Comparison of ENCODE assay signal across 10 cellular contexts in genomic region chr3:171813897-171814460, GRCh38. TPM values are rescaled to one million over a fixed set of nuclear protein-coding genes. Genes with fewer than 3 reads are reported as not detected.
A peak's percentile ranks its signal among the peaks of the same experiment; 100 is the strongest.
DNase-seq lines count a peak whose midpoint lies in the region; ATAC-seq lines count a peak whose summit lies in the region.
"Had no signal": no experiment of that assay in that cellular context is flagged by ENCODE, and none has a peak within 500 bp of the region (broad histone marks: within the 10 kb centered on the region; RNA-seq: fewer than 3 reads in every experiment).

No MANE protein-coding gene starts in this region.

- no peaks in the 10 kb centered on the region for H3K27me3 ChIP-seq in Karpas-422 (ENCODE audit: low read length)
- H3K27me3 ChIP-seq: heart right ventricle had no signal

- H3K4me3 ChIP-seq in Karpas-422 (ENCODE audit: low read length), result no peak overlapping the region
- H3K4me3 ChIP-seq: heart right ventricle had no signal

- no peaks in the 10 kb centered on the region for H3K36me3 ChIP-seq in Karpas-422 (ENCODE audit: insufficient read depth, low read length)
- H3K36me3 ChIP-seq: heart right ventricle had no signal

- no peaks in the 10 kb centered on the region for H3K9me3 Mint-ChIP-seq in activated naive CD4-positive, alpha-beta T cell treated with anti-CD3 and anti-CD28 coated beads, Interleukin-2, amount 50 U/mL, for 24 hours
- H3K9me3 Mint-ChIP-seq in stimulated activated naive B cell treated with anti-CD40 and anti-IgM and Interleukin-4, amounts not matched to agents 10 μg/mL and 1 μg/mL and 100 μg/mL, for 72 hours, result no peaks in the 10 kb centered on the region
- H3K9me3 Mint-ChIP-seq: CD4-positive, alpha-beta memory T cell had no signal

- H3K4me1 Mint-ChIP-seq in activated naive CD4-positive, alpha-beta T cell treated with anti-CD3 and anti-CD28 coated beads, Interleukin-2, amount 50 U/mL, for 24 hours, result peaks cover 18% of the 10 kb centered on the region
- H3K4me1 Mint-ChIP-seq in stimulated activated naive B cell treated with anti-CD40 and anti-IgM and Interleukin-4, amounts not matched to agents 10 μg/mL and 1 μg/mL and 100 μg/mL, for 72 hours, result peaks cover 19 to 20% of the 10 kb centered on the region in 2 donors

- peak overlapping the region; percentile 56 for H3K27ac Mint-ChIP-seq in activated naive CD4-positive, alpha-beta T cell treated with anti-CD3 and anti-CD28 coated beads, Interleukin-2, amount 50 U/mL, for 24 hours
- peak overlapping the region; percentile 53 for H3K27ac Mint-ChIP-seq in stimulated activated naive B cell treated with anti-CD40 and anti-IgM and Interleukin-4, amounts not matched to agents 10 μg/mL and 1 μg/mL and 100 μg/mL, for 72 hours

- no peaks in the 10 kb centered on the region for H3K9me3 ChIP-seq in Karpas-422 (ENCODE audit: low read length)

- no peak overlapping the region for H3K9ac ChIP-seq in Karpas-422 (ENCODE audit: low read length)

- H2AFZ ChIP-seq in Karpas-422 (ENCODE audit: low read length), result no peak overlapping the region

- ATAC-seq in stimulated activated naive B cell treated with anti-CD40 and anti-IgM and Interleukin-4, amounts not matched to agents 10 μg/mL and 1 μg/mL and 100 μg/mL, for 72 hours (replicated peaks), result peak; percentile 50 to 73

- DNase-seq in activated naive CD4-positive, alpha-beta T cell treated with anti-CD3 and anti-CD28 coated beads, Interleukin-2, amount 50 U/mL, for 16 hours, result no peak
- DNase-seq in HUDEP-2 (lab: John Stamatoyannopoulos, UW; ENCODE audit: unreplicated experiment in 76 of 76) (peak in 70 of 76 experiments; percentile 5 to 84 (median 54)), Karpas-422 (no peak), RPMI8226 (no peak), AG08396 (ENCODE audit: low spot score) (no peak)
- DNase-seq in stimulated activated naive B cell treated with anti-CD40 and anti-IgM and Interleukin-4, amounts not matched to agents 10 μg/mL and 1 μg/mL and 100 μg/mL, for 72 hours, result peak; percentile 18
- DNase-seq: heart right ventricle had no signal

- WGBS in adipose tissue, 3 donors, result 38 to 67% (median 45%) methylated on average over 4 of the region's 4 CpGs

- no peaks in the 10 kb centered on the region for H3K79me2 ChIP-seq in Karpas-422 (ENCODE audit: low read length)

- H3K4me3 Mint-ChIP-seq in activated naive CD4-positive, alpha-beta T cell treated with anti-CD3 and anti-CD28 coated beads, Interleukin-2, amount 50 U/mL, for 24 hours, result no peak overlapping the region
- no peak overlapping the region for H3K4me3 Mint-ChIP-seq in stimulated activated naive B cell treated with anti-CD40 and anti-IgM and Interleukin-4, amounts not matched to agents 10 μg/mL and 1 μg/mL and 100 μg/mL, for 72 hours
- H3K4me3 Mint-ChIP-seq: CD4-positive, alpha-beta memory T cell had no signal

- peak overlapping the region; percentile 15 for H3K27ac ChIP-seq in adipose tissue (ENCODE audit: low read depth, low read length)
- H3K27ac ChIP-seq in Karpas-422 (ENCODE audit: low read length), result no peak overlapping the region

- peaks cover 26% of the 10 kb centered on the region for H3K27me3 Mint-ChIP-seq in activated naive CD4-positive, alpha-beta T cell treated with anti-CD3 and anti-CD28 coated beads, Interleukin-2, amount 50 U/mL, for 24 hours
- H3K27me3 Mint-ChIP-seq in stimulated activated naive B cell treated with anti-CD40 and anti-IgM and Interleukin-4, amounts not matched to agents 10 μg/mL and 1 μg/mL and 100 μg/mL, for 72 hours, result peaks cover 35 to 36% of the 10 kb centered on the region in 2 donors

- H3K4me2 ChIP-seq in Karpas-422 (ENCODE audit: low read depth, low read length, poor library complexity, severe bottlenecking), result no peak overlapping the region

- H4K20me1 ChIP-seq in Karpas-422 (ENCODE audit: insufficient read depth, low read depth, low read length), result no peaks in the 10 kb centered on the region

- H3K9me2 ChIP-seq in Karpas-422 (replicated peaks; ENCODE audit: insufficient read depth, low read length), result no peaks in the 10 kb centered on the region

- H3K4me1 ChIP-seq in Karpas-422 (ENCODE audit: low read length), result no peaks in the 10 kb centered on the region

- no peaks in the 10 kb centered on the region for H3K36me3 Mint-ChIP-seq in activated naive CD4-positive, alpha-beta T cell treated with anti-CD3 and anti-CD28 coated beads, Interleukin-2, amount 50 U/mL, for 24 hours
- no peaks in the 10 kb centered on the region for H3K36me3 Mint-ChIP-seq in stimulated activated naive B cell treated with anti-CD40 and anti-IgM and Interleukin-4, amounts not matched to agents 10 μg/mL and 1 μg/mL and 100 μg/mL, for 72 hours
- H3K36me3 Mint-ChIP-seq: CD4-positive, alpha-beta memory T cell had no signal

RNA-seq across cellular contexts. Expression of gene PLD1, which starts 3.7 kb away (rescaled TPM):
- polyA plus RNA-seq in adipose tissue, result 10 to 100 TPM in 2 of 3 donors, 1 to 10 TPM in 1; 5.4 to 11.9 (median 10.6) TPM
- total RNA-seq in Karpas-422 (2014; rRNA removed; shearing (Covaris generic); ENCODE audit: low replicate concordance), result not detected in 2 replicates

RNA-seq across cellular contexts. Expression of gene TMEM212, which starts 29.2 kb away (rescaled TPM):
- not detected for polyA plus RNA-seq in adipose tissue
- total RNA-seq in Karpas-422 (2014; rRNA removed; shearing (Covaris generic); ENCODE audit: low replicate concordance), result not detected in 2 replicates
- total RNA-seq: CD4-positive, alpha-beta memory T cell; heart right ventricle had no signal
- polyA plus RNA-seq: CD4-positive, alpha-beta memory T cell; heart right ventricle had no signal

Comparison
In these comparisons a context has a peak if more than half of its experiments do, and no peak if none do; other contexts are left out.
1. DNase-seq: peak in HUDEP-2 (70 of 76) and stimulated activated naive B cell treated with anti-CD40 and anti-IgM and Interleukin-4, amounts not matched to agents 10 μg/mL and 1 μg/mL and 100 μg/mL, for 72 hours (single experiment); none in activated naive CD4-positive, alpha-beta T cell treated with anti-CD3 and anti-CD28 coated beads, Interleukin-2, amount 50 U/mL, for 16 hours (single experiment), Karpas-422 (single experiment), RPMI8226 (single experiment) and AG08396 (single experiment).